3 cellular contexts compared by ENCODE assay signal in genomic region chr7:20827172-20827571, GRCh38.
TF ChIP-seq lines count a peak whose summit lies in the region.

No MANE protein-coding gene starts in this region.

TF ChIP-seq in SK-N-SH, 30 proteins besides CTCF, POLR2A, EP300 and RAD21 (continues in another document):
- TF ChIP-seq MXI1 (IDR thresholded peaks at IDR 0.05; ENCODE audit: low read depth, low read length) (no peak), FOXM1 (IDR thresholded peaks at IDR 0.05; ENCODE audit: low read depth) (no peak), GABPA (IDR thresholded peaks at IDR 0.05; ENCODE audit: low read depth) (no peak), SIN3A (IDR thresholded peaks at IDR 0.05; ENCODE audit: borderline replicate concordance, low read depth, low read length) (no peak), TCF12 (IDR thresholded peaks at IDR 0.05) (no peak), ELF1 (IDR thresholded peaks at IDR 0.05) (no peak), GATA2 (CRISPR knock-in tag; IDR thresholded peaks at IDR 0.05) (no peak), RCOR1 (IDR thresholded peaks at IDR 0.05; ENCODE audit: low read length) (no peak), FOXJ3 (CRISPR knock-in tag; IDR thresholded peaks at IDR 0.05) (no peak), ZBTB33 (IDR thresholded peaks at IDR 0.05; ENCODE audit: borderline replicate concordance, low read depth) (no peak), CHD2 (IDR thresholded peaks at IDR 0.05; ENCODE audit: low read length, partially characterized antibody) (no peak), USF2 (IDR thresholded peaks at IDR 0.05; ENCODE audit: borderline replicate concordance, low read depth, low read length) (no peak), NRF1 (IDR thresholded peaks at IDR 0.05; ENCODE audit: low read depth, low read length) (no peak), YY1 (IDR thresholded peaks at IDR 0.05; ENCODE audit: low read depth) (no peak)
- TF ChIP-seq, protein P1, sequence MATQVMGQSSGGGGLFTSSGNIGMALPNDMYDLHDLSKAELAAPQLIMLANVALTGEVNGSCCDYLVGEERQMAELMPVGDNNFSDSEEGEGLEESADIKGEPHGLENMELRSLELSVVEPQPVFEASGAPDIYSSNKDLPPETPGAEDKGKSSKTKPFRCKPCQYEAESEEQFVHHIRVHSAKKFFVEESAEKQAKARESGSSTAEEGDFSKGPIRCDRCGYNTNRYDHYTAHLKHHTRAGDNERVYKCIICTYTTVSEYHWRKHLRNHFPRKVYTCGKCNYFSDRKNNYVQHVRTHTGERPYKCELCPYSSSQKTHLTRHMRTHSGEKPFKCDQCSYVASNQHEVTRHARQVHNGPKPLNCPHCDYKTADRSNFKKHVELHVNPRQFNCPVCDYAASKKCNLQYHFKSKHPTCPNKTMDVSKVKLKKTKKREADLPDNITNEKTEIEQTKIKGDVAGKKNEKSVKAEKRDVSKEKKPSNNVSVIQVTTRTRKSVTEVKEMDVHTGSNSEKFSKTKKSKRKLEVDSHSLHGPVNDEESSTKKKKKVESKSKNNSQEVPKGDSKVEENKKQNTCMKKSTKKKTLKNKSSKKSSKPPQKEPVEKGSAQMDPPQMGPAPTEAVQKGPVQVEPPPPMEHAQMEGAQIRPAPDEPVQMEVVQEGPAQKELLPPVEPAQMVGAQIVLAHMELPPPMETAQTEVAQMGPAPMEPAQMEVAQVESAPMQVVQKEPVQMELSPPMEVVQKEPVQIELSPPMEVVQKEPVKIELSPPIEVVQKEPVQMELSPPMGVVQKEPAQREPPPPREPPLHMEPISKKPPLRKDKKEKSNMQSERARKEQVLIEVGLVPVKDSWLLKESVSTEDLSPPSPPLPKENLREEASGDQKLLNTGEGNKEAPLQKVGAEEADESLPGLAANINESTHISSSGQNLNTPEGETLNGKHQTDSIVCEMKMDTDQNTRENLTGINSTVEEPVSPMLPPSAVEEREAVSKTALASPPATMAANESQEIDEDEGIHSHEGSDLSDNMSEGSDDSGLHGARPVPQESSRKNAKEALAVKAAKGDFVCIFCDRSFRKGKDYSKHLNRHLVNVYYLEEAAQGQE (IDR thresholded peaks at IDR 0.05; ENCODE audit: low read depth, low read length), result no peak

TF ChIP-seq in SK-N-SH treated with all-trans-retinoic acid at 6 μM for 48 hours, 23 proteins besides CTCF, POLR2A, EP300 and RAD21:
- TF ChIP-seq ARNTL (CRISPR knock-in tag; IDR thresholded peaks at IDR 0.05; ENCODE audit: borderline replicate concordance, low read depth) (no peak), ESRRG (CRISPR knock-in tag; IDR thresholded peaks at IDR 0.05) (no peak), ZNF8 (CRISPR knock-in tag; IDR thresholded peaks at IDR 0.05) (no peak), RARB (CRISPR knock-in tag; IDR thresholded peaks at IDR 0.05) (no peak), PATZ1 (CRISPR knock-in tag; IDR thresholded peaks at IDR 0.05; ENCODE audit: borderline replicate concordance) (no peak), GLIS3 (CRISPR knock-in tag; IDR thresholded peaks at IDR 0.05) (no peak)

TF ChIP-seq in H1, 55 proteins besides CTCF, POLR2A, EP300 and RAD21:
- no peak for TF ChIP-seq MAX (IDR thresholded peaks at IDR 0.05)
- no peak for TF ChIP-seq GABPA (IDR thresholded peaks at IDR 0.05; ENCODE audit: borderline replicate concordance, insufficient read depth, low read length)
- TF ChIP-seq FOSL1 (IDR thresholded peaks at IDR 0.05; ENCODE audit: insufficient read depth, low read depth, low read length), result no peak
- no peak for TF ChIP-seq RBBP5 (IDR thresholded peaks at IDR 0.05; ENCODE audit: borderline replicate concordance, low read depth, low read length)
- no peak for TF ChIP-seq BRCA1 (IDR thresholded peaks at IDR 0.05; ENCODE audit: low read depth, low read length)
- TF ChIP-seq JUN (IDR thresholded peaks at IDR 0.05; ENCODE audit: low read depth, low read length), result no peak
- TF ChIP-seq BCL11A (IDR thresholded peaks at IDR 0.05; ENCODE audit: low read depth in 2 of 2, low read length in 2 of 2), result no peak
- no peak for TF ChIP-seq USF2 (IDR thresholded peaks at IDR 0.05; ENCODE audit: low read length)
- TF ChIP-seq JUND (IDR thresholded peaks at IDR 0.05; ENCODE audit: low read length), result no peak
- TF ChIP-seq, protein P2, sequence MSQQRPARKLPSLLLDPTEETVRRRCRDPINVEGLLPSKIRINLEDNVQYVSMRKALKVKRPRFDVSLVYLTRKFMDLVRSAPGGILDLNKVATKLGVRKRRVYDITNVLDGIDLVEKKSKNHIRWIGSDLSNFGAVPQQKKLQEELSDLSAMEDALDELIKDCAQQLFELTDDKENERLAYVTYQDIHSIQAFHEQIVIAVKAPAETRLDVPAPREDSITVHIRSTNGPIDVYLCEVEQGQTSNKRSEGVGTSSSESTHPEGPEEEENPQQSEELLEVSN (IDR thresholded peaks at IDR 0.05), result no peak
- no peak for TF ChIP-seq BACH1 (IDR thresholded peaks at IDR 0.05; ENCODE audit: low read length)
- no peak for TF ChIP-seq CTBP2 (IDR thresholded peaks at IDR 0.05; ENCODE audit: borderline replicate concordance, insufficient read depth, insufficient read length, low read length)
- no peak for TF ChIP-seq PHF8 (conservative IDR thresholded peaks at IDR 0.05; ENCODE audit: low read depth, low read length)
- TF ChIP-seq SAP30 (IDR thresholded peaks at IDR 0.05; ENCODE audit: insufficient read depth, insufficient replicate concordance, low read length), result no peak
- no peak for TF ChIP-seq SP4 (IDR thresholded peaks at IDR 0.05; ENCODE audit: low read length)
- TF ChIP-seq KDM5A (IDR thresholded peaks at IDR 0.05; ENCODE audit: low read length), result no peak
- no peak for TF ChIP-seq CHD2 (IDR thresholded peaks at IDR 0.05; ENCODE audit: low read length)
- TF ChIP-seq CBX5 (IDR thresholded peaks at IDR 0.05; ENCODE audit: low read depth, low read length), result no peak
- no peak for TF ChIP-seq TEAD4 (IDR thresholded peaks at IDR 0.05; ENCODE audit: low read depth, low read length)
